ENCODE assay signal across 1 cellular context in the genomic region with DNA sequence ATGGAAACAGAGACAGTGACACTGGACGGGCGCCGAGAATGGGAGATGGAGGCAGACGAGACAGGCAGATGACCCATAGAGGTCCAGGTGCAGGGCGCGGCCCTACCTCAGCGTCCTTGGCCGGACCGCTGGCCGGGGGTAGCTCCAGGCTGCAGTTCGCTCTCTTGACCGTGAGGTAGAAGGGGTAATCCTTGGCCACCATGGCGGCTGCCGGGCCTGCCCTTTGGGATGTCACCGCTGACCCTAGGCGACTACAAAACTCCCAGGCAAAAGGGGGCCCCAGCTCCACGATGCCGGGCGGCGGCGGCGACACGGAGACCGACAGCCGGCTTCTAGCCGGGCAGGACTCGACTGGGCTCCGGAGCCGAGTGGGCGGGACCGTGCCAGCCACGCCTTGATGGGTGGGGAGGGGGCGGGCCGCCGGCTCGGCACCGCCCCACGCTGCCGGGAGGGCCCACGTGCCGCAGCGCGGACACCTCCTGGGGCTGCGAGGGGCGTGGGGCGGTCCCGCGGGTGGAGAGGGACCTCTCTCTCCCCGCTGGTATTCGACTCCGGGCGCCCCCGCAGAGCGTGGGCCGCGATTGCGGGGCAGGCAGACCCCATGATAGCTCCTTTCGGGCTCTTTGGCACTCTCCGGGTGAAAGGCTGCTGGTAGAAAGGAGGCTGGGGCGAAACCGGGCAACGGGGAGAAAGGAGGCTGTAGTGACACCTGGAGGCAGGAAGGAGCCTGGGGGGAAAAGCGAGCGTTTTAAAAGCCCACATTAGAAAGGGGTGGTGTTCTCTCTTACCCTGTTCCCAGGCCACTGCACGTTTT.
TF ChIP-seq lines count a peak whose summit lies in the region.

A gene with protein sequence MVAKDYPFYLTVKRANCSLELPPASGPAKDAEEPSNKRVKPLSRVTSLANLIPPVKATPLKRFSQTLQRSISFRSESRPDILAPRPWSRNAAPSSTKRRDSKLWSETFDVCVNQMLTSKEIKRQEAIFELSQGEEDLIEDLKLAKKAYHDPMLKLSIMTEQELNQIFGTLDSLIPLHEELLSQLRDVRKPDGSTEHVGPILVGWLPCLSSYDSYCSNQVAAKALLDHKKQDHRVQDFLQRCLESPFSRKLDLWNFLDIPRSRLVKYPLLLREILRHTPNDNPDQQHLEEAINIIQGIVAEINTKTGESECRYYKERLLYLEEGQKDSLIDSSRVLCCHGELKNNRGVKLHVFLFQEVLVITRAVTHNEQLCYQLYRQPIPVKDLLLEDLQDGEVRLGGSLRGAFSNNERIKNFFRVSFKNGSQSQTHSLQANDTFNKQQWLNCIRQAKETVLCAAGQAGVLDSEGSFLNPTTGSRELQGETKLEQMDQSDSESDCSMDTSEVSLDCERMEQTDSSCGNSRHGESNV (minus strand): TSS at position 353 of the 814 bp plus-strand sequence. CDS start 151 bp downstream, at position 202.

TF ChIP-seq in HepG2, 621 proteins besides CTCF, POLR2A, EP300 and RAD21 (continued from another document and continues in another):
- TF ChIP-seq, protein P1, sequence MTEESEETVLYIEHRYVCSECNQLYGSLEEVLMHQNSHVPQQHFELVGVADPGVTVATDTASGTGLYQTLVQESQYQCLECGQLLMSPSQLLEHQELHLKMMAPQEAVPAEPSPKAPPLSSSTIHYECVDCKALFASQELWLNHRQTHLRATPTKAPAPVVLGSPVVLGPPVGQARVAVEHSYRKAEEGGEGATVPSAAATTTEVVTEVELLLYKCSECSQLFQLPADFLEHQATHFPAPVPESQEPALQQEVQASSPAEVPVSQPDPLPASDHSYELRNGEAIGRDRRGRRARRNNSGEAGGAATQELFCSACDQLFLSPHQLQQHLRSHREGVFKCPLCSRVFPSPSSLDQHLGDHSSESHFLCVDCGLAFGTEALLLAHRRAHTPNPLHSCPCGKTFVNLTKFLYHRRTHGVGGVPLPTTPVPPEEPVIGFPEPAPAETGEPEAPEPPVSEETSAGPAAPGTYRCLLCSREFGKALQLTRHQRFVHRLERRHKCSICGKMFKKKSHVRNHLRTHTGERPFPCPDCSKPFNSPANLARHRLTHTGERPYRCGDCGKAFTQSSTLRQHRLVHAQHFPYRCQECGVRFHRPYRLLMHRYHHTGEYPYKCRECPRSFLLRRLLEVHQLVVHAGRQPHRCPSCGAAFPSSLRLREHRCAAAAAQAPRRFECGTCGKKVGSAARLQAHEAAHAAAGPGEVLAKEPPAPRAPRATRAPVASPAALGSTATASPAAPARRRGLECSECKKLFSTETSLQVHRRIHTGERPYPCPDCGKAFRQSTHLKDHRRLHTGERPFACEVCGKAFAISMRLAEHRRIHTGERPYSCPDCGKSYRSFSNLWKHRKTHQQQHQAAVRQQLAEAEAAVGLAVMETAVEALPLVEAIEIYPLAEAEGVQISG (CRISPR knock-in tag; IDR thresholded peaks at IDR 0.05) = peak; percentile 60
- TF ChIP-seq ZNF281 (CRISPR knock-in tag; IDR thresholded peaks at IDR 0.05; ENCODE audit: borderline replicate concordance) (no peak), ZNF841 (CRISPR knock-in tag; IDR thresholded peaks at IDR 0.05; ENCODE audit: borderline replicate concordance) (no peak), GLI4 (CRISPR knock-in tag; IDR thresholded peaks at IDR 0.05; ENCODE audit: borderline replicate concordance) (peak; percentile 82; the same call in 1 of the 2 replicates), ZNF597 (CRISPR knock-in tag; IDR thresholded peaks at IDR 0.05) (no peak), NONO (IDR thresholded peaks at IDR 0.05) (no peak), NONO (CRISPR knock-in tag; conservative IDR thresholded peaks at IDR 0.05) (peak; percentile 68; the same call in 1 of the 2 replicates), SP5 (CRISPR knock-in tag; IDR thresholded peaks at IDR 0.05; ENCODE audit: borderline replicate concordance, low read depth) (peak; percentile 63; the same call in 1 of the 2 replicates), ZNF737 (CRISPR knock-in tag; IDR thresholded peaks at IDR 0.05; ENCODE audit: borderline replicate concordance) (peak; percentile 82; the same call in 1 of the 2 replicates), MEIS2 (CRISPR knock-in tag; IDR thresholded peaks at IDR 0.05) (no peak; the same call in 1 of the 2 replicates), ZNF614 (CRISPR knock-in tag; IDR thresholded peaks at IDR 0.05; ENCODE audit: borderline replicate concordance) (peak; percentile 67), ZNF609 (CRISPR knock-in tag; IDR thresholded peaks at IDR 0.05; ENCODE audit: borderline replicate concordance) (no peak), ZC3H13 (CRISPR knock-in tag; IDR thresholded peaks at IDR 0.05) (0 out of 2 replicates have a peak, but pooled peaks have one; percentile 50), KAT8 (CRISPR knock-in tag; IDR thresholded peaks at IDR 0.05) (peak; percentile 44; the same call in 1 of the 2 replicates), KLF15 (CRISPR knock-in tag; IDR thresholded peaks at IDR 0.05; ENCODE audit: borderline replicate concordance) (peak; percentile 46; the same call in 1 of the 2 replicates), STAG1 (CRISPR knock-in tag; IDR thresholded peaks at IDR 0.05) (peak; percentile 65), PRPF4 (IDR thresholded peaks at IDR 0.05; ENCODE audit: low read depth, low read length, poor library complexity, severe bottlenecking) (no peak), RBM39 (IDR thresholded peaks at IDR 0.05; ENCODE audit: low read depth, low read length, poor library complexity, severe bottlenecking) (no peak), NCOA1 (CRISPR knock-in tag; IDR thresholded peaks at IDR 0.05) (no peak), ZNF687 (CRISPR knock-in tag; IDR thresholded peaks at IDR 0.05) (peak; percentile 96), ZNF549 (CRISPR knock-in tag; IDR thresholded peaks at IDR 0.05) (no peak), TBL1XR1 (IDR thresholded peaks at IDR 0.05; ENCODE audit: borderline replicate concordance, low read length, partially characterized antibody) (no peak), ZZZ3 (CRISPR knock-in tag; IDR thresholded peaks at IDR 0.05; ENCODE audit: borderline replicate concordance) (no peak), ZNF354B (CRISPR knock-in tag; IDR thresholded peaks at IDR 0.05) (no peak), AGO2 (optimal IDR thresholded peaks at IDR 0.05; ENCODE audit: low read depth, low read length) (no peak), SUZ12 (IDR thresholded peaks at IDR 0.05; ENCODE audit: low read depth, low read length) (no peak), SMC3 (IDR thresholded peaks at IDR 0.05; ENCODE audit: low read length) (peak; percentile 63), PHF8 (CRISPR knock-in tag; IDR thresholded peaks at IDR 0.05) (peak; percentile 70), ZNF383 (CRISPR knock-in tag; IDR thresholded peaks at IDR 0.05; ENCODE audit: borderline replicate concordance) (no peak), CREB3 (CRISPR knock-in tag; IDR thresholded peaks at IDR 0.05) (no peak), TBX2 (CRISPR knock-in tag; IDR thresholded peaks at IDR 0.05; ENCODE audit: borderline replicate concordance) (peak; percentile 78)
- TF ChIP-seq, protein P2, sequence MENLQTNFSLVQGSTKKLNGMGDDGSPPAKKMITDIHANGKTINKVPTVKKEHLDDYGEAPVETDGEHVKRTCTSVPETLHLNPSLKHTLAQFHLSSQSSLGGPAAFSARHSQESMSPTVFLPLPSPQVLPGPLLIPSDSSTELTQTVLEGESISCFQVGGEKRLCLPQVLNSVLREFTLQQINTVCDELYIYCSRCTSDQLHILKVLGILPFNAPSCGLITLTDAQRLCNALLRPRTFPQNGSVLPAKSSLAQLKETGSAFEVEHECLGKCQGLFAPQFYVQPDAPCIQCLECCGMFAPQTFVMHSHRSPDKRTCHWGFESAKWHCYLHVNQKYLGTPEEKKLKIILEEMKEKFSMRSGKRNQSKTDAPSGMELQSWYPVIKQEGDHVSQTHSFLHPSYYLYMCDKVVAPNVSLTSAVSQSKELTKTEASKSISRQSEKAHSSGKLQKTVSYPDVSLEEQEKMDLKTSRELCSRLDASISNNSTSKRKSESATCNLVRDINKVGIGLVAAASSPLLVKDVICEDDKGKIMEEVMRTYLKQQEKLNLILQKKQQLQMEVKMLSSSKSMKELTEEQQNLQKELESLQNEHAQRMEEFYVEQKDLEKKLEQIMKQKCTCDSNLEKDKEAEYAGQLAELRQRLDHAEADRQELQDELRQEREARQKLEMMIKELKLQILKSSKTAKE (CRISPR knock-in tag; IDR thresholded peaks at IDR 0.05; ENCODE audit: borderline replicate concordance) = no peak
